Comparison of ENCODE assay signal across 23 cellular contexts in genomic region chr4:173259310-173259709, GRCh38.
DNase-seq lines count a peak whose midpoint lies in the region; ATAC-seq and TF ChIP-seq lines count a peak whose summit lies in the region.
"Had no signal": no experiment of that assay in that cellular context is flagged by ENCODE, and none has a peak within 500 bp of the region (broad histone marks: within the 10 kb centered on the region; RNA-seq: fewer than 3 reads in every experiment).

No MANE protein-coding gene starts in this region.

- no peak overlapping the region for H3K4me3 Mint-ChIP-seq in HFFc6
- H3K4me3 Mint-ChIP-seq: activated CD4-positive, alpha-beta memory T cell treated with anti-CD3 and anti-CD28 coated beads, Interleukin-2, amount 10 ng/mL, durations not matched to agents 7 days and 5 days; B cell had no signal

- H3K27ac Mint-ChIP-seq in HFFc6: no peak overlapping the region
- H3K27ac Mint-ChIP-seq: activated CD4-positive, alpha-beta memory T cell treated with anti-CD3 and anti-CD28 coated beads, Interleukin-2, amount 10 ng/mL, durations not matched to agents 7 days and 5 days; B cell had no signal

- H3K27ac ChIP-seq in brain microvascular endothelial cell (no peak overlapping the region), lower lobe of right lung (no peak overlapping the region)
- H3K27ac ChIP-seq: body of pancreas, Peyer's patch, spleen, thyroid gland had no signal

- in situ Hi-C loops in brain microvascular endothelial cell (cut with HindIII; ENCODE audit: low pct_ligation_motif_present, low sequenced_read_pairs): loop anchor here (25.0 kb wide), 1 partner anchor 247 kb away; no protein-coding TSS in a partner anchor

- H3K36me3 Mint-ChIP-seq in HFFc6 (ENCODE audit: low read depth): no peaks in the 10 kb centered on the region

- peaks cover 3% of the 10 kb centered on the region for H3K4me1 Mint-ChIP-seq in HFFc6 (ENCODE audit: low read depth)

- peaks cover 7% of the 10 kb centered on the region for H3K27me3 Mint-ChIP-seq in HFFc6 (ENCODE audit: insufficient read depth)
- H3K27me3 Mint-ChIP-seq: activated CD4-positive, alpha-beta memory T cell treated with anti-CD3 and anti-CD28 coated beads, Interleukin-2, amount 10 ng/mL, durations not matched to agents 7 days and 5 days; B cell had no signal

- H3K4me3 ChIP-seq in BE2C (ENCODE audit: low read depth, low read length): no peak overlapping the region
- H3K4me3 ChIP-seq in brain microvascular endothelial cell (ENCODE audit: low read depth, low read length): no peak overlapping the region
- no peak overlapping the region for H3K4me3 ChIP-seq in fibroblast of villous mesenchyme (ENCODE audit: low read depth, low read length)
- no peak overlapping the region for H3K4me3 ChIP-seq in lower lobe of right lung
- H3K4me3 ChIP-seq: body of pancreas, Peyer's patch, spleen, thyroid gland had no signal

- intact Hi-C loops in lower lobe of right lung (cut with DNase I): loop anchor here (10.0 kb wide), 1 partner anchor 235 kb away; no protein-coding TSS in a partner anchor

- H3K9me3 Mint-ChIP-seq in HFFc6: no peaks in the 10 kb centered on the region
- H3K9me3 Mint-ChIP-seq: activated CD4-positive, alpha-beta memory T cell treated with anti-CD3 and anti-CD28 coated beads, Interleukin-2, amount 10 ng/mL, durations not matched to agents 7 days and 5 days had no signal

- ATAC-seq in GM18909 (IDR thresholded peaks at IDR 0.05; ENCODE audit: poor library complexity, unreplicated experiment) (no peak), lower lobe of right lung (no peak)
- ATAC-seq: body of pancreas, right cardiac atrium had no signal

- H3K27me3 ChIP-seq in BE2C (no peaks in the 10 kb centered on the region), brain microvascular endothelial cell (replicated peaks) (no peaks in the 10 kb centered on the region), lower lobe of right lung (ENCODE audit: low read depth) (no peaks in the 10 kb centered on the region)
- H3K27me3 ChIP-seq: body of pancreas, Peyer's patch, spleen, thyroid gland had no signal

- H3K9me3 ChIP-seq in BE2C (no peaks in the 10 kb centered on the region), lower lobe of right lung (no peaks in the 10 kb centered on the region)
- H3K9me3 ChIP-seq: body of pancreas, Peyer's patch, spleen, thyroid gland had no signal

- H3K36me3 ChIP-seq in BE2C (no peaks in the 10 kb centered on the region), brain microvascular endothelial cell (replicated peaks) (no peaks in the 10 kb centered on the region), lower lobe of right lung (no peaks in the 10 kb centered on the region)
- H3K36me3 ChIP-seq: Peyer's patch, spleen, thyroid gland had no signal

- TF ChIP-seq CTCF in BE2C (IDR thresholded peaks at IDR 0.05; ENCODE audit: low read depth, low read length) (peak; percentile 19), HFFc6 (IDR thresholded peaks at IDR 0.05) (peak; percentile 63), brain microvascular endothelial cell (IDR thresholded peaks at IDR 0.05; ENCODE audit: low read depth, low read length, missing control alignments) (peak; percentile 33), fibroblast of villous mesenchyme (IDR thresholded peaks at IDR 0.05; ENCODE audit: insufficient read depth, low read depth, low read length) (peak; percentile 14), lower lobe of right lung (IDR thresholded peaks at IDR 0.05) (no peak)

- H3K4me1 ChIP-seq in BE2C (no peaks in the 10 kb centered on the region), lower lobe of right lung (no peaks in the 10 kb centered on the region)
- H3K4me1 ChIP-seq: thyroid gland had no signal

- DNase-seq in BE2C (no peak), HFFc6 (no peak), brain microvascular endothelial cell (no peak), fibroblast of villous mesenchyme (ENCODE audit: low read depth) (no peak), germinal center (ENCODE audit: low spot score) (no peak), DMS53 (lab: John Stamatoyannopoulos, UW) (no peak), lower lobe of right lung (no peak)
- DNase-seq: activated CD4-positive, alpha-beta memory T cell treated with anti-CD3 and anti-CD28 coated beads, Interleukin-2, amount 10 ng/mL, durations not matched to agents 7 days and 5 days; activated CD8-positive, alpha-beta memory T cell treated with anti-CD3 and anti-CD28 coated beads, Interleukin-2, amount 50 U/mL, for 4 hours; activated naive CD4-positive, alpha-beta T cell treated with Interleukin-2 at 50 U/mL for 16 hours; body of pancreas; cerebellar nuclear complex; KBM-7; NCI-H2029; Peyer's patch; posterior cingulate gyrus; right cardiac atrium; SHP77; spleen; stimulated activated CD4-positive, alpha-beta T cell treated with anti-CD3 and anti-CD28 coated beads, Interleukin-2, amount 100 ng/mL, for 24 hours; thyroid gland had no signal
